13 cellular contexts compared by ENCODE assay signal in the genomic region with DNA sequence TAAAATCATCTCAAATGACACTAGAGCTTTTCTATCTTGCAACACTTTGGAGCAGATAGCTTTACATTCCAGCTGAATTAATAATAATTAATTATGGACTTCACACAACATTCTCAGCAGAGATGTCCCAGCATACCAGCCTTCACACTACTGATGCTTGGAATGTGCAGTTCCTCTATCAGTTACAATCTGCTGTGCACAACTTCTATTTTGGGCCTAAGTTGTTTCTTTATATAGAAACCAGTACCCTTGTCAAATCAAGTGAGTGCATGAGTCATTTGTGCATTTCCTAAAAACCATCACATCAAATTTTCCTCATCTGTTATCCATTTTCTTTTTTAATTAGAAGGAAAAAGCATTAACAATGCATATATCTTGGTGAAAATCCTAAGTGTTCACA. TPM values are rescaled to one million over a fixed set of nuclear protein-coding genes. Genes with fewer than 3 reads are reported as not detected.
DNase-seq lines count a peak whose midpoint lies in the region; ATAC-seq and TF ChIP-seq lines count a peak whose summit lies in the region.
"Had no signal": no experiment of that assay in that cellular context is flagged by ENCODE, and none has a peak within 500 bp of the region (broad histone marks: within the 10 kb centered on the region; RNA-seq: fewer than 3 reads in every experiment).

No MANE protein-coding gene starts in this region.

- no peaks in the 10 kb centered on the region for H4K20me1 ChIP-seq in smooth muscle cell (ENCODE audit: low read depth)

- no peaks in the 10 kb centered on the region for H3K79me2 ChIP-seq in smooth muscle cell (ENCODE audit: low read depth)

- TF ChIP-seq POLR2A in heart left ventricle (IDR thresholded peaks at IDR 0.05) = no peak

- no peak overlapping the region for H2AFZ ChIP-seq in smooth muscle cell (ENCODE audit: low read depth)

- peak; percentile 56 to 67 (median 64) for ATAC-seq in heart left ventricle
- ATAC-seq in GM19452 (IDR thresholded peaks at IDR 0.05; ENCODE audit: unreplicated experiment) = no peak

- intact Hi-C loops in heart left ventricle (cut with DNase I) = no loop called here

- TF ChIP-seq CTCF in heart left ventricle (IDR thresholded peaks at IDR 0.05) (no peak), smooth muscle cell (IDR thresholded peaks at IDR 0.05; ENCODE audit: borderline replicate concordance, insufficient read depth, poor library complexity, severe bottlenecking) (no peak)

- no peaks in the 10 kb centered on the region for H3K27me3 ChIP-seq in adipocyte (replicated peaks; ENCODE audit: control insufficient read depth, insufficient read depth, low read length)
- H3K27me3 ChIP-seq in heart left ventricle = no peaks in the 10 kb centered on the region
- H3K27me3 ChIP-seq in smooth muscle cell (ENCODE audit: low read depth) = no peaks in the 10 kb centered on the region

- no peaks in the 10 kb centered on the region for H3K36me3 ChIP-seq in adipocyte (ENCODE audit: control insufficient read depth, insufficient read depth, low read length, severe bottlenecking)
- no peaks in the 10 kb centered on the region for H3K36me3 ChIP-seq in heart left ventricle
- H3K36me3 ChIP-seq in smooth muscle cell (ENCODE audit: low read depth) = no peaks in the 10 kb centered on the region

- DNase-seq in HS-5 (ENCODE audit: low read depth) (peak; percentile 8), adipocyte (ENCODE audit: low read depth) (peak; percentile 76), heart left ventricle (no peak), smooth muscle cell (lab: John Stamatoyannopoulos, UW; ENCODE audit: unreplicated experiment) (no peak), retina (no peak), NCI-H524 (lab: John Stamatoyannopoulos, UW) (no peak)
- no peak for DNase-seq in stimulated activated CD4-positive, alpha-beta T cell treated with anti-CD3 and anti-CD28 coated beads, Interleukin-4, amount 100 ng/mL, for 24 hours
- DNase-seq: activated CD4-positive, alpha-beta T cell treated with anti-CD3 and anti-CD28 coated beads, Interleukin-2, amount 50 U/mL, for 4 hours; activated gamma-delta T cell treated with Interleukin-2 at 50 U/mL for 16 hours; GOT3; NCI-H187; T-helper 1 cell had no signal

- H3K27ac ChIP-seq in heart left ventricle = peak overlapping the region in 5 of 12 donors; percentile 20 to 59 (median 33)
- peak overlapping the region; percentile 42 for H3K27ac ChIP-seq in smooth muscle cell (ENCODE audit: low read depth)

- H3K4me1 ChIP-seq in adipocyte (ENCODE audit: control insufficient read depth, insufficient read depth, low read length) (peaks cover 20% of the 10 kb centered on the region), heart left ventricle (peaks cover 0 to 23% (median 15%) of the 10 kb centered on the region in 12 donors), smooth muscle cell (ENCODE audit: low read depth) (peaks cover 15% of the 10 kb centered on the region)

- H3K4me3 ChIP-seq in adipocyte (ENCODE audit: low read length) (peak overlapping the region; percentile 52), heart left ventricle (no peak overlapping the region), smooth muscle cell (no peak overlapping the region)

- H3K9me3 ChIP-seq in adipocyte (ENCODE audit: control insufficient read depth, low read length) = peaks cover 11% of the 10 kb centered on the region
- H3K9me3 ChIP-seq in heart left ventricle = peaks cover 0 to 9% (median 2%) of the 10 kb centered on the region in 12 donors
- peaks cover 5% of the 10 kb centered on the region for H3K9me3 ChIP-seq in smooth muscle cell (replicated peaks; ENCODE audit: low read depth)

- H3K9ac ChIP-seq in adipocyte (ENCODE audit: low read length) (peak overlapping the region; percentile 73), smooth muscle cell (ENCODE audit: low read depth) (no peak overlapping the region)

- peaks cover 2% of the 10 kb centered on the region for H3F3A ChIP-seq in smooth muscle cell (ENCODE audit: low read depth)

- H3K4me2 ChIP-seq in smooth muscle cell = peak overlapping the region; percentile 46

RNA-seq across cellular contexts. Expression of gene RASL11B, which starts 8.8 kb away (rescaled TPM):
- total RNA-seq in heart left ventricle (10 to 100 TPM in 2 of 9 donors, 1 to 10 TPM in 7; 2.7 to 16.1 (median 5.5) TPM), smooth muscle cell (42.9 and 47.0 TPM in 2 replicates)
- polyA plus RNA-seq in heart left ventricle (1 to 10 TPM; 4.4 to 8.0 TPM), smooth muscle cell (44.3 and 59.6 TPM in 2 replicates)

Comparison
In these comparisons a context has a peak if more than half of its experiments do, and no peak if none do; other contexts are left out.
1. DNase-seq: peak in HS-5 (single experiment) and adipocyte (single experiment); none in heart left ventricle (0 of 5), smooth muscle cell (single experiment), retina (single experiment), stimulated activated CD4-positive, alpha-beta T cell treated with anti-CD3 and anti-CD28 coated beads, Interleukin-4, amount 100 ng/mL, for 24 hours (single experiment) and NCI-H524 (0 of 2).